In the genomic region with DNA sequence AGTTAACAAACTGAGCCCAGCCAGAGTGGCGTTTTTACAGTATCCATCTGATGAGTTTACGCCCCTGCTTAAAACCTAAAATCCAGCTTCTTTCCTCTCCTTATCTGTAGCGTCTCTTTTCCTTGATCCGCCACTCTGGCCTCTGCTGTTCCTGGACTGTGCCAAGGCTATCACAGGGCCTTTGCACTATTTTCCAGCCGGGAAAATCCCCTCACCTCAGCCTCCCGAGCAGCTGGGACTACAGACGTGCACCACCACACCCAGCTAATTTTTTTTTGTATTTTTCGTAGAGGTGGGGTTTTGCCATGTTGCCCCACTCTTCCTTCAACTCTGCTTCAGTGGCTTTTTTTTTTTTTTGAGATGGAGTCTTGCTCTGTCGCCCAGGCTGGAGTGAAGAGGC, we compare ENCODE assay signal across 2 cellular contexts.
TF ChIP-seq lines count a peak whose summit lies in the region.

No MANE protein-coding gene starts in this region.

TF ChIP-seq in SK-N-SH, 30 proteins besides CTCF, POLR2A, EP300 and RAD21:
- TF ChIP-seq TAF1 (IDR thresholded peaks at IDR 0.05; ENCODE audit: borderline replicate concordance, low read depth, low read length) (no peak), EZH2phosphoT487 (IDR thresholded peaks at IDR 0.05; ENCODE audit: borderline replicate concordance, low read depth) (no peak), SMC3 (IDR thresholded peaks at IDR 0.05; ENCODE audit: low read depth, low read length) (no peak), FOSL2 (IDR thresholded peaks at IDR 0.05; ENCODE audit: borderline replicate concordance, low read depth) (no peak), MEF2A (IDR thresholded peaks at IDR 0.05; ENCODE audit: borderline replicate concordance, low read depth) (no peak)

TF ChIP-seq in SK-N-SH treated with all-trans-retinoic acid at 6 μM for 48 hours, 23 proteins besides CTCF, POLR2A, EP300 and RAD21:
- TF ChIP-seq ISL1 (CRISPR knock-in tag; IDR thresholded peaks at IDR 0.05) (no peak), TOX (CRISPR knock-in tag; IDR thresholded peaks at IDR 0.05; ENCODE audit: borderline replicate concordance) (no peak), PPARA (CRISPR knock-in tag; IDR thresholded peaks at IDR 0.05; ENCODE audit: borderline replicate concordance) (no peak), ARNTL (CRISPR knock-in tag; IDR thresholded peaks at IDR 0.05; ENCODE audit: borderline replicate concordance, low read depth) (no peak), ZNF70 (CRISPR knock-in tag; IDR thresholded peaks at IDR 0.05) (no peak), ZNF565 (CRISPR knock-in tag; conservative IDR thresholded peaks at IDR 0.05; ENCODE audit: low read depth) (no peak), CSDC2 (CRISPR knock-in tag; IDR thresholded peaks at IDR 0.05) (no peak), ZFP3 (CRISPR knock-in tag; IDR thresholded peaks at IDR 0.05) (no peak), ZNF8 (CRISPR knock-in tag; IDR thresholded peaks at IDR 0.05) (no peak)
- TF ChIP-seq, protein P1, sequence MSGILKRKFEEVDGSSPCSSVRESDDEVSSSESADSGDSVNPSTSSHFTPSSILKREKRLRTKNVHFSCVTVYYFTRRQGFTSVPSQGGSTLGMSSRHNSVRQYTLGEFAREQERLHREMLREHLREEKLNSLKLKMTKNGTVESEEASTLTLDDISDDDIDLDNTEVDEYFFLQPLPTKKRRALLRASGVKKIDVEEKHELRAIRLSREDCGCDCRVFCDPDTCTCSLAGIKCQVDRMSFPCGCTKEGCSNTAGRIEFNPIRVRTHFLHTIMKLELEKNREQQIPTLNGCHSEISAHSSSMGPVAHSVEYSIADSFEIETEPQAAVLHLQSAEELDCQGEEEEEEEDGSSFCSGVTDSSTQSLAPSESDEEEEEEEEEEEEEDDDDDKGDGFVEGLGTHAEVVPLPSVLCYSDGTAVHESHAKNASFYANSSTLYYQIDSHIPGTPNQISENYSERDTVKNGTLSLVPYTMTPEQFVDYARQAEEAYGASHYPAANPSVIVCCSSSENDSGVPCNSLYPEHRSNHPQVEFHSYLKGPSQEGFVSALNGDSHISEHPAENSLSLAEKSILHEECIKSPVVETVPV (CRISPR knock-in tag; IDR thresholded peaks at IDR 0.05) = no peak
